18 cellular contexts compared by ENCODE assay signal in the genomic region with DNA sequence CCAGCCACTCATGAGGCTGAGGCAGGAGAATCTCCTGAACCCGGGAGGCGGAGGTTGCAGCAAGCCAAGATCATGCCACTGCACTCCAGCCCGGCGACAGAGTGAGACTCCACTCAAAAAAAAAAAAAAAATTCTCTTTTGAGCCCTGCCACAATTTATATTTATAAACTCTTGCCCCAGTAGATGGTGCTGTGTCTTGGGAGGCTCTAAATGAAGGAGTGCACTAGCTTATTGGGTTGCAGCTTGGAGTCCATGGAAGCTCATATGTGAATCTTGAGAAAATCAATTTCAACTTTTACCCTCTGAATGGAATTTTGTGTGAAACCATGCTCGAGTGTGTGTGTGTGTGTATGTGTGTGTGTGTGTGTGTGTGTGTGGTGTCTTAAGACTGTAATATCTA.
DNase-seq lines count a peak whose midpoint lies in the region; ATAC-seq and TF ChIP-seq lines count a peak whose summit lies in the region.
"Had no signal": no experiment of that assay in that cellular context is flagged by ENCODE, and none has a peak within 500 bp of the region (broad histone marks: within the 10 kb centered on the region; RNA-seq: fewer than 3 reads in every experiment).

No MANE protein-coding gene starts in this region.

- no peaks in the 10 kb centered on the region for H3K9me3 ChIP-seq in SK-N-SH
- H3K9me3 ChIP-seq: Peyer's patch had no signal

- peak; percentile 26 for ATAC-seq in left lobe of liver
- no peak for ATAC-seq in HG03432 (IDR thresholded peaks at IDR 0.05; ENCODE audit: unreplicated experiment)
- ATAC-seq in HG02763 (IDR thresholded peaks at IDR 0.05; ENCODE audit: unreplicated experiment), result no peak
- ATAC-seq in esophagus mucosa, result no peak

- H3K79me2 ChIP-seq in SK-N-SH (ENCODE audit: insufficient read depth), result no peaks in the 10 kb centered on the region

- H3K4me3 ChIP-seq in NB4 (ENCODE audit: low read depth, low read length) (no peak overlapping the region), SK-N-SH (ENCODE audit: low read depth in 2 of 2, low read length in 1 of 2) (no peak overlapping the region)
- H3K4me3 ChIP-seq: Peyer's patch had no signal

- WGBS in SK-N-SH (ENCODE audit: low lambda C conversion rate), result 18% methylated on average over 5 of the region's 5 CpGs

- no peak for TF ChIP-seq POLR2A in NB4 (IDR thresholded peaks at IDR 0.05; ENCODE audit: extremely low read depth, insufficient read length)

- no peak for TF ChIP-seq RAD21 in SK-N-SH (IDR thresholded peaks at IDR 0.05; ENCODE audit: low read length)

- H3K27ac ChIP-seq in C4-2B, result no peak overlapping the region
- no peak overlapping the region for H3K27ac ChIP-seq in SK-N-SH (ENCODE audit: low read depth in 2 of 2, low read length in 1 of 2)
- H3K27ac ChIP-seq: Peyer's patch had no signal

- H3F3A ChIP-seq in SK-N-SH (replicated peaks; ENCODE audit: insufficient read depth), result no peaks in the 10 kb centered on the region

- H3K4me1 ChIP-seq in SK-N-SH (ENCODE audit: control insufficient read depth in 1 of 2, insufficient read depth in 2 of 2, low read depth in 1 of 2, low read length in 1 of 2), result no peaks in the 10 kb centered on the region
- H3K4me1 ChIP-seq: Peyer's patch had no signal

- peak; percentile 4 for DNase-seq in NB4 (ENCODE audit: low read depth)
- DNase-seq in SW480 (ENCODE audit: low spot score), result peak; percentile 11
- DNase-seq in left lobe of liver (ENCODE audit: low spot score), result no peak
- DNase-seq in SK-N-SH, result no peak
- DNase-seq: CD4-positive, alpha-beta T cell; GOT3; HFFc6; MM.1S; NCI-H1436; NCI-H2029 treated with DMSO at 0.1 percent for 48 hours; NCI-H2227 treated with DMSO at 0.1 percent for 48 hours; NCI-H524 treated with DMSO at 0.1 percent for 48 hours; Peyer's patch; SHP77 had no signal

- no peaks in the 10 kb centered on the region for H4K20me1 ChIP-seq in SK-N-SH (ENCODE audit: insufficient read depth)

- no peak overlapping the region for H2AFZ ChIP-seq in SK-N-SH (ENCODE audit: low read depth)

- TF ChIP-seq CTCF in C4-2B (conservative IDR thresholded peaks at IDR 0.05) (peak; percentile 17; the same call in 1 of the 2 replicates), NB4 (IDR thresholded peaks at IDR 0.05; ENCODE audit: low read depth, low read length) (no peak), SK-N-SH (IDR thresholded peaks at IDR 0.05) (no peak)

- H3K27me3 ChIP-seq in SK-N-SH (ENCODE audit: insufficient read depth), result no peaks in the 10 kb centered on the region
- H3K27me3 ChIP-seq: Peyer's patch had no signal

- no peak for TF ChIP-seq EP300 in SK-N-SH (IDR thresholded peaks at IDR 0.05; ENCODE audit: borderline replicate concordance in 1 of 2, low read depth in 1 of 2, low read length in 1 of 2)

- no peak overlapping the region for H3K4me2 ChIP-seq in SK-N-SH

- CTCF ChIA-PET in SK-N-SH (lab: Yijun Ruan, JAX), result no interaction called here

- H3K9ac ChIP-seq in SK-N-SH, result no peak overlapping the region

- no peaks in the 10 kb centered on the region for H3K9me2 ChIP-seq in SK-N-SH

- POLR2A ChIA-PET in SK-N-SH (lab: Yijun Ruan, JAX), result no interaction called here

- H3K36me3 ChIP-seq in SK-N-SH (replicated peaks in 1 of 2; ENCODE audit: control insufficient read depth in 1 of 2, insufficient read depth in 2 of 2, low read length in 1 of 2), result no peaks in the 10 kb centered on the region
- H3K36me3 ChIP-seq: Peyer's patch had no signal

TF ChIP-seq in SK-N-SH, 30 proteins besides CTCF, POLR2A, EP300 and RAD21:
- TF ChIP-seq FOXM1 (IDR thresholded peaks at IDR 0.05; ENCODE audit: low read depth), result no peak
- TF ChIP-seq, protein P1, sequence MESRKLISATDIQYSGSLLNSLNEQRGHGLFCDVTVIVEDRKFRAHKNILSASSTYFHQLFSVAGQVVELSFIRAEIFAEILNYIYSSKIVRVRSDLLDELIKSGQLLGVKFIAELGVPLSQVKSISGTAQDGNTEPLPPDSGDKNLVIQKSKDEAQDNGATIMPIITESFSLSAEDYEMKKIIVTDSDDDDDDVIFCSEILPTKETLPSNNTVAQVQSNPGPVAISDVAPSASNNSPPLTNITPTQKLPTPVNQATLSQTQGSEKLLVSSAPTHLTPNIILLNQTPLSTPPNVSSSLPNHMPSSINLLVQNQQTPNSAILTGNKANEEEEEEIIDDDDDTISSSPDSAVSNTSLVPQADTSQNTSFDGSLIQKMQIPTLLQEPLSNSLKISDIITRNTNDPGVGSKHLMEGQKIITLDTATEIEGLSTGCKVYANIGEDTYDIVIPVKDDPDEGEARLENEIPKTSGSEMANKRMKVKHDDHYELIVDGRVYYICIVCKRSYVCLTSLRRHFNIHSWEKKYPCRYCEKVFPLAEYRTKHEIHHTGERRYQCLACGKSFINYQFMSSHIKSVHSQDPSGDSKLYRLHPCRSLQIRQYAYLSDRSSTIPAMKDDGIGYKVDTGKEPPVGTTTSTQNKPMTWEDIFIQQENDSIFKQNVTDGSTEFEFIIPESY (IDR thresholded peaks at IDR 0.05; ENCODE audit: borderline replicate concordance, low read depth), result no peak
- no peak for TF ChIP-seq SMC3 (IDR thresholded peaks at IDR 0.05; ENCODE audit: low read depth, low read length)
- no peak for TF ChIP-seq TEAD4 (IDR thresholded peaks at IDR 0.05; ENCODE audit: borderline replicate concordance, insufficient read depth)
- TF ChIP-seq TAF1 (IDR thresholded peaks at IDR 0.05; ENCODE audit: borderline replicate concordance, low read depth, low read length), result no peak
- TF ChIP-seq NFIC (IDR thresholded peaks at IDR 0.05; ENCODE audit: borderline replicate concordance), result no peak
- TF ChIP-seq GATA2 (CRISPR knock-in tag; IDR thresholded peaks at IDR 0.05), result no peak
- no peak for TF ChIP-seq RXRA (IDR thresholded peaks at IDR 0.05; ENCODE audit: borderline replicate concordance, low read depth)
- no peak for TF ChIP-seq GABPA (IDR thresholded peaks at IDR 0.05; ENCODE audit: low read depth)
- no peak for TF ChIP-seq ELF1 (IDR thresholded peaks at IDR 0.05)
- TF ChIP-seq POLR2AphosphoS5 (IDR thresholded peaks at IDR 0.05; ENCODE audit: low read depth, low read length), result no peak
- TF ChIP-seq, protein P2, sequence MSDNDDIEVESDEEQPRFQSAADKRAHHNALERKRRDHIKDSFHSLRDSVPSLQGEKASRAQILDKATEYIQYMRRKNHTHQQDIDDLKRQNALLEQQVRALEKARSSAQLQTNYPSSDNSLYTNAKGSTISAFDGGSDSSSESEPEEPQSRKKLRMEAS (IDR thresholded peaks at IDR 0.05; ENCODE audit: low read depth), result no peak
- no peak for TF ChIP-seq MEF2A (IDR thresholded peaks at IDR 0.05; ENCODE audit: borderline replicate concordance, low read depth)
- no peak for TF ChIP-seq RFX5 (IDR thresholded peaks at IDR 0.05; ENCODE audit: low read length)
- TF ChIP-seq, protein P3, sequence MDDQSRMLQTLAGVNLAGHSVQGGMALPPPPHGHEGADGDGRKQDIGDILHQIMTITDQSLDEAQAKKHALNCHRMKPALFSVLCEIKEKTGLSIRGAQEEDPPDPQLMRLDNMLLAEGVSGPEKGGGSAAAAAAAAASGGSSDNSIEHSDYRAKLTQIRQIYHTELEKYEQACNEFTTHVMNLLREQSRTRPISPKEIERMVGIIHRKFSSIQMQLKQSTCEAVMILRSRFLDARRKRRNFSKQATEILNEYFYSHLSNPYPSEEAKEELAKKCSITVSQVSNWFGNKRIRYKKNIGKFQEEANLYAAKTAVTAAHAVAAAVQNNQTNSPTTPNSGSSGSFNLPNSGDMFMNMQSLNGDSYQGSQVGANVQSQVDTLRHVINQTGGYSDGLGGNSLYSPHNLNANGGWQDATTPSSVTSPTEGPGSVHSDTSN (IDR thresholded peaks at IDR 0.05), result no peak
- no peak for TF ChIP-seq MXI1 (IDR thresholded peaks at IDR 0.05; ENCODE audit: low read depth, low read length)
- TF ChIP-seq, protein P4, sequence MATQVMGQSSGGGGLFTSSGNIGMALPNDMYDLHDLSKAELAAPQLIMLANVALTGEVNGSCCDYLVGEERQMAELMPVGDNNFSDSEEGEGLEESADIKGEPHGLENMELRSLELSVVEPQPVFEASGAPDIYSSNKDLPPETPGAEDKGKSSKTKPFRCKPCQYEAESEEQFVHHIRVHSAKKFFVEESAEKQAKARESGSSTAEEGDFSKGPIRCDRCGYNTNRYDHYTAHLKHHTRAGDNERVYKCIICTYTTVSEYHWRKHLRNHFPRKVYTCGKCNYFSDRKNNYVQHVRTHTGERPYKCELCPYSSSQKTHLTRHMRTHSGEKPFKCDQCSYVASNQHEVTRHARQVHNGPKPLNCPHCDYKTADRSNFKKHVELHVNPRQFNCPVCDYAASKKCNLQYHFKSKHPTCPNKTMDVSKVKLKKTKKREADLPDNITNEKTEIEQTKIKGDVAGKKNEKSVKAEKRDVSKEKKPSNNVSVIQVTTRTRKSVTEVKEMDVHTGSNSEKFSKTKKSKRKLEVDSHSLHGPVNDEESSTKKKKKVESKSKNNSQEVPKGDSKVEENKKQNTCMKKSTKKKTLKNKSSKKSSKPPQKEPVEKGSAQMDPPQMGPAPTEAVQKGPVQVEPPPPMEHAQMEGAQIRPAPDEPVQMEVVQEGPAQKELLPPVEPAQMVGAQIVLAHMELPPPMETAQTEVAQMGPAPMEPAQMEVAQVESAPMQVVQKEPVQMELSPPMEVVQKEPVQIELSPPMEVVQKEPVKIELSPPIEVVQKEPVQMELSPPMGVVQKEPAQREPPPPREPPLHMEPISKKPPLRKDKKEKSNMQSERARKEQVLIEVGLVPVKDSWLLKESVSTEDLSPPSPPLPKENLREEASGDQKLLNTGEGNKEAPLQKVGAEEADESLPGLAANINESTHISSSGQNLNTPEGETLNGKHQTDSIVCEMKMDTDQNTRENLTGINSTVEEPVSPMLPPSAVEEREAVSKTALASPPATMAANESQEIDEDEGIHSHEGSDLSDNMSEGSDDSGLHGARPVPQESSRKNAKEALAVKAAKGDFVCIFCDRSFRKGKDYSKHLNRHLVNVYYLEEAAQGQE (IDR thresholded peaks at IDR 0.05; ENCODE audit: low read depth, low read length), result no peak

Comparison
In these comparisons a context has a peak if more than half of its experiments do, and no peak if none do; other contexts are left out.
1. DNase-seq: peak in NB4 (single experiment) and SW480 (single experiment); none in left lobe of liver (single experiment) and SK-N-SH (single experiment).